ENCODE assay signal across 8 cellular contexts in the genomic region with DNA sequence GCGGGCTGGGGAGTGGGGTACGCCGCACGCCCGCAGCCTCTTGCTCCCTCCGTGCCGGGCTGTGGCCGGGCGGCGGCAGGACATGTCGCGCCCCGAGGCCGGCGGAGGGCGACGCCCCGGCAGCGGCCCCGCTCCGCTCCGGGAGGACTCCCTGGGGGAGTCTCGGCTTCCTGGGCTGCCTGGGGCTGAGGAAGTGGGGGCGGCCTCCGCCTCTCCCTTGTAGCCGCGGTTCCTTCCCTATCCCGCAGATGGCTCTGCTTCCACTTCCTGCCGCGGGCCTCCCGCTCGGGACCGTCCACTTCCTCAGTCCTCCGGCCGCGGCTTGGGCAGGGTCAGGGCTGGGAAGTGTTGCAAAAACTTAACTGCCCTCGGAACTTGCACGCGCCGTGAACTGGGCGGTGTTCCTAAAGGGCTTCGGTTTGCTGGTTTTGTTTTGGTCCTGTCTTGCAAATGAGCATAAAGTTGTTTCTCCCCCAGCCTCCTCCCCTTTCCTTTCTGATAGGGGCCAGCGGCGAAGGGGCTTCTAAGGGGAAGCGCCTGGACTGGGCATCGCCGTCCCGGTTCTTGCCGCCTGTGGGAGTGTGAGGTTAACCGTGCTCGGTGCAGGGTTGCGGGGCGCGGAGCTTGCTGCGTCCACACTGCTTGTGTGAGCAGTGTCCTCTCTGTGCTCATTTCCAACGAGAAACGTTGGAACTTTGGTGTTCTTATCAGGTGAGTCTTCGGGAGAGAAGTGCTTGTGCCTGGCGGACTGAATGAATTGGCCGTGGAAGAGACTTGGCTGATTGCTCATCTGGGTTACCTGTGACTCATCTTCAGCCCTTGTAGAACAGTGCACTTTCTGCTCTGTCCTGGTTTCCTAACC. TPM values are rescaled to one million over a fixed set of nuclear protein-coding genes. Genes with fewer than 3 reads are reported as not detected.
DNase-seq lines count a peak whose midpoint lies in the region; ATAC-seq and TF ChIP-seq lines count a peak whose summit lies in the region.

No MANE protein-coding gene starts in this region.

- peaks cover 9% of the 10 kb centered on the region for H3K27me3 ChIP-seq in DND-41 (ENCODE audit: insufficient read depth, low read length, poor library complexity)
- no peaks in the 10 kb centered on the region for H3K27me3 ChIP-seq in RWPE2 (ENCODE audit: insufficient read depth, poor library complexity, severe bottlenecking)
- no peaks in the 10 kb centered on the region for H3K27me3 ChIP-seq in heart left ventricle

- peak overlapping the region; percentile 74 for H2AFZ ChIP-seq in DND-41 (ENCODE audit: low read depth, low read length)

- peaks cover 17% of the 10 kb centered on the region for H3K79me2 ChIP-seq in DND-41 (ENCODE audit: insufficient read depth, low read length)

- peak overlapping the region; percentile 76 for H3K27ac Mint-ChIP-seq in osteocyte (ENCODE audit: unreplicated experiment)

- H3K9ac ChIP-seq in DND-41 (ENCODE audit: low read depth, low read length) = peak overlapping the region; percentile 72

- DNase-seq in DND-41 (peak; percentile 63), RWPE2 (ENCODE audit: low spot score) (no peak), amygdala (lab: John Stamatoyannopoulos, UW) (peak in 55 of 56 donors; percentile 8 to 85 (median 69)), heart left ventricle (peak; percentile 88 to 94 (median 90)), osteocyte (ENCODE audit: extremely low spot score, unreplicated experiment) (peak; percentile 90), NCI-H2107 (lab: John Stamatoyannopoulos, UW) (no peak)

- H3K4me1 ChIP-seq in DND-41 (ENCODE audit: insufficient read depth, low read length) (peaks cover 31% of the 10 kb centered on the region), RWPE2 (ENCODE audit: insufficient read depth, poor library complexity, severe bottlenecking) (peaks cover 14% of the 10 kb centered on the region), heart left ventricle (peaks cover 2 to 60% (median 49%) of the 10 kb centered on the region in 12 donors)

- H3K9me3 Mint-ChIP-seq in osteocyte (ENCODE audit: unreplicated experiment) = no peaks in the 10 kb centered on the region

- peaks cover 27% of the 10 kb centered on the region for H3K4me1 Mint-ChIP-seq in osteocyte (ENCODE audit: unreplicated experiment)

- peak; percentile 47 for TF ChIP-seq CTCF in DND-41 (IDR thresholded peaks at IDR 0.05; ENCODE audit: borderline replicate concordance, extremely low read depth, low read length, poor library complexity, severe bottlenecking)
- peak; percentile 58 for TF ChIP-seq CTCF in RWPE2 (IDR thresholded peaks at IDR 0.05; ENCODE audit: poor library complexity, severe bottlenecking)
- TF ChIP-seq CTCF in heart left ventricle (IDR thresholded peaks at IDR 0.05) = peak; percentile 18 to 67 (median 49)
- peak; percentile 48 for TF ChIP-seq CTCF in osteocyte (IDR thresholded peaks at IDR 0.05)

- H3K27me3 Mint-ChIP-seq in osteocyte (ENCODE audit: unreplicated experiment) = peaks cover 14% of the 10 kb centered on the region

- H3K36me3 ChIP-seq in DND-41 (ENCODE audit: insufficient read depth, low read length) (no peaks in the 10 kb centered on the region), RWPE2 (ENCODE audit: low read depth) (peaks cover 26% of the 10 kb centered on the region; the same call in 1 of the 2 replicates), heart left ventricle (no peaks in the 10 kb centered on the region)

- H3K27ac ChIP-seq in DND-41 (ENCODE audit: low read length) (peak overlapping the region; percentile 58), RWPE2 (ENCODE audit: poor library complexity, severe bottlenecking) (peak overlapping the region; percentile 81), heart left ventricle (peak overlapping the region; percentile 89 to 99 (median 94))

- H3K4me3 ChIP-seq in DND-41 (ENCODE audit: low read depth in 1 of 2, low read length in 2 of 2) = peak overlapping the region; percentile 68 to 80
- peak overlapping the region; percentile 97 for H3K4me3 ChIP-seq in RWPE2 (ENCODE audit: severe bottlenecking)
- peak overlapping the region; percentile 57 to 97 (median 87) for H3K4me3 ChIP-seq in heart left ventricle

- H3K36me3 Mint-ChIP-seq in osteocyte (ENCODE audit: unreplicated experiment) = peaks cover 4% of the 10 kb centered on the region

- no peak for TF ChIP-seq POLR2A in heart left ventricle (IDR thresholded peaks at IDR 0.05)

- H4K20me1 ChIP-seq in DND-41 (ENCODE audit: insufficient read depth, low read length) = no peaks in the 10 kb centered on the region

- peak overlapping the region; percentile 89 for H3K4me3 Mint-ChIP-seq in osteocyte (ENCODE audit: unreplicated experiment)

- H3K9me3 ChIP-seq in DND-41 (ENCODE audit: insufficient read depth, low read length, severe bottlenecking) (no peaks in the 10 kb centered on the region), RWPE2 (ENCODE audit: severe bottlenecking) (no peaks in the 10 kb centered on the region), heart left ventricle (no peaks in the 10 kb centered on the region)

- 0 to 1% (median 0%) methylated on average over 47 to 60 of the region's 60 CpGs for WGBS in heart left ventricle, 4 donors

- H3K4me2 ChIP-seq in DND-41 (ENCODE audit: insufficient read depth, low read length) = peak overlapping the region; percentile 99

- intact Hi-C loops in heart left ventricle (cut with DNase I) = loop anchor here (1.0 to 10.0 kb wide), 8 partner anchors 30 to 76 kb away; a partner anchor contains a TSS

- peak; percentile 62 for ATAC-seq in DND-41 (ENCODE audit: insufficient read depth, low read depth)
- ATAC-seq in GM19463 (IDR thresholded peaks at IDR 0.05; ENCODE audit: unreplicated experiment) = peak; percentile 30
- peak; percentile 23 for ATAC-seq in HG03469 (IDR thresholded peaks at IDR 0.05; ENCODE audit: unreplicated experiment)
- peak; percentile 71 for ATAC-seq in RWPE2 (ENCODE audit: low read depth)
- ATAC-seq in heart left ventricle = peak; percentile 55 to 81 (median 76)

RNA-seq across cellular contexts. Expression of a gene that starts 0.6 kb away (rescaled TPM):
- total RNA-seq in heart left ventricle (10 to 100 TPM; 35.7 to 59.9 (median 45.1) TPM), osteocyte (25.4 and 26.7 TPM in 2 replicates)
- polyA plus RNA-seq in heart left ventricle = 100 to 1,000 TPM in 1 of 2 donors, 10 to 100 TPM in 1; 30.5 to 111 TPM

RNA-seq across cellular contexts. Expression of a gene that starts 30.1 kb away (rescaled TPM):
- 10 to 100 TPM; 16.1 to 29.8 (median 26.8) TPM for total RNA-seq in heart left ventricle
- 10 to 100 TPM in 1 of 2 donors, 1 to 10 TPM in 1; 7.8 to 21.2 TPM for polyA plus RNA-seq in heart left ventricle
- 35.9 and 41.2 TPM in 2 replicates for total RNA-seq in osteocyte

Comparison
In these comparisons a context has a peak if more than half of its experiments do, and no peak if none do; other contexts are left out.
1. ATAC-seq: peak in every context shown above with its lines; median percentile 76 in heart left ventricle; 71 in RWPE2; 62 in DND-41; 30 in GM19463; 23 in HG03469.
2. DNase-seq: peak in DND-41 (single experiment), amygdala (55 of 56), heart left ventricle (5 of 5) and osteocyte (single experiment); none in RWPE2 (single experiment) and NCI-H2107 (single experiment).
3. Peak in every context shown above with its lines, with median percentiles within 50 percentile points of each other: H3K27ac ChIP-seq, H3K4me3 ChIP-seq and CTCF ChIP-seq.